ENCODE assay signal across 1 cellular context in the genomic region with DNA sequence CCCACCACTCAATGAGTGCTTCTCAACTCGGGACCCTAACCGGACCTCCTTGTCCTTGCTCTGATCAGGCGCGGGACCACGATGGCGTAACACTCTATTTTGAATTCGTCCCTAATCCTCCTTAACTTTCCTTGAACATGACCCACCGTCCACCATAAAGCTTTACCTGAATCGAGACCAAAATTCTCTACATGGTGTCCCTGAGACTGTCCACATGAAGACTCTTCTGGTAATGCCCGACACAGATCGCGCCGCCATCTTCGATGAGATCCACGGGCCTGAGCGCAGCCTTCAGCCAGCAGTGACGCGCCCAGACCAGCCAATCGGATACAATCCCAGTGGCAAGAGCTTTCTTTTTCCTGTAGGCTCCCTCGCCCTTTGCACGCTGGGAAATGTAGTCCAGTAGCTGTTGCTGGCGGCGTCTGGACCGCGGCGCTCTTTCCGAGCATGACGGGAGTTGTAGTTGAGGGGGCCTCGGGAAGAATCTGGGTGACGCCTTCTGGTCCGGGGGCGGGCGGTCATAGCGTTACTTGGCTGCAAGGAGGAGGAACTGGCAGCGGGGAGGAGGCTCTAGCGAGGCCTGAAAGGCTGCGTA.
TF ChIP-seq lines count a peak whose summit lies in the region.

A gene (minus strand): TSS at position 284 of the 595 bp plus-strand sequence. CDS start 26 bp downstream, at position 258.
A gene (plus strand): TSS at position 517 of the 595 bp plus-strand sequence. CDS start 306 bp downstream, outside the sequence.

TF ChIP-seq in K562, 482 proteins besides CTCF, POLR2A, EP300 and RAD21 (continued from another document and continues in another):
- TF ChIP-seq, protein P1, sequence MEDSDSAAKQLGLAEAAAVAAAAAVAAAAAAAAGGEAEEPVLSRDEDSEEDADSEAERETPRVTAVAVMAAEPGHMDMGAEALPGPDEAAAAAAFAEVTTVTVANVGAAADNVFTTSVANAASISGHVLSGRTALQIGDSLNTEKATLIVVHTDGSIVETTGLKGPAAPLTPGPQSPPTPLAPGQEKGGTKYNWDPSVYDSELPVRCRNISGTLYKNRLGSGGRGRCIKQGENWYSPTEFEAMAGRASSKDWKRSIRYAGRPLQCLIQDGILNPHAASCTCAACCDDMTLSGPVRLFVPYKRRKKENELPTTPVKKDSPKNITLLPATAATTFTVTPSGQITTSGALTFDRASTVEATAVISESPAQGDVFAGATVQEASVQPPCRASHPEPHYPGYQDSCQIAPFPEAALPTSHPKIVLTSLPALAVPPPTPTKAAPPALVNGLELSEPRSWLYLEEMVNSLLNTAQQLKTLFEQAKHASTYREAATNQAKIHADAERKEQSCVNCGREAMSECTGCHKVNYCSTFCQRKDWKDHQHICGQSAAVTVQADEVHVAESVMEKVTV (CRISPR knock-in tag; IDR thresholded peaks at IDR 0.05), result no peak
- TF ChIP-seq E2F3 (CRISPR knock-in tag; IDR thresholded peaks at IDR 0.05) (no peak), ILF3 (IDR thresholded peaks at IDR 0.05; ENCODE audit: borderline replicate concordance) (no peak), NCOA2 (IDR thresholded peaks at IDR 0.05; ENCODE audit: partially characterized antibody in 2 of 2) (no peak), ZNF583 (CRISPR knock-in tag; IDR thresholded peaks at IDR 0.05) (no peak), CC2D1A (IDR thresholded peaks at IDR 0.05) (no peak), RBM39 (optimal IDR thresholded peaks at IDR 0.05; ENCODE audit: low read depth, low read length) (no peak), ZBTB17 (CRISPR knock-in tag; IDR thresholded peaks at IDR 0.05) (peak; percentile 83), PRPF4 (IDR thresholded peaks at IDR 0.05; ENCODE audit: insufficient read depth, low read depth, low read length, poor library complexity, severe bottlenecking) (no peak), RBM15 (IDR thresholded peaks at IDR 0.05; ENCODE audit: insufficient read depth, low read length) (no peak), GTF2A2 (tag; IDR thresholded peaks at IDR 0.05) (no peak), GTF2F1 (IDR thresholded peaks at IDR 0.05; ENCODE audit: low read depth, low read length) (no peak; the same call in 1 of the 2 replicates), TFAM (CRISPR knock-in tag; conservative IDR thresholded peaks at IDR 0.05) (no peak), HDAC6 (IDR thresholded peaks at IDR 0.05; ENCODE audit: low read depth, low read length) (no peak), SRF (CRISPR knock-in tag; IDR thresholded peaks at IDR 0.05) (no peak), ZNF431 (CRISPR knock-in tag; IDR thresholded peaks at IDR 0.05) (0 out of 2 replicates have a peak, but pooled peaks have one; percentile 34), SIN3B (IDR thresholded peaks at IDR 0.05; ENCODE audit: low read depth) (peak; percentile 63), CHCHD3 (CRISPR knock-in tag; IDR thresholded peaks at IDR 0.05) (0 out of 2 replicates have a peak, but pooled peaks have one; percentile 4), PHF21A (IDR thresholded peaks at IDR 0.05; ENCODE audit: borderline replicate concordance, low read depth) (no peak), MECOM (CRISPR knock-in tag; IDR thresholded peaks at IDR 0.05) (no peak), PYGO2 (tag; IDR thresholded peaks at IDR 0.05) (no peak), CCAR2 (IDR thresholded peaks at IDR 0.05; ENCODE audit: low read depth, low read length) (no peak), GATAD2B (IDR thresholded peaks at IDR 0.05; ENCODE audit: borderline replicate concordance) (no peak), PURB (CRISPR knock-in tag; IDR thresholded peaks at IDR 0.05; ENCODE audit: low read depth) (no peak), SMARCB1 (IDR thresholded peaks at IDR 0.05; ENCODE audit: insufficient read length, low read depth) (no peak), STAT5A (IDR thresholded peaks at IDR 0.05; ENCODE audit: borderline replicate concordance, low read length) (no peak), CREB1 (IDR thresholded peaks at IDR 0.05) (peak; percentile 86), CREB1 (CRISPR knock-in tag; IDR thresholded peaks at IDR 0.05) (peak; percentile 87), KLF16 (IDR thresholded peaks at IDR 0.05) (no peak), ZNF717 (CRISPR knock-in tag; IDR thresholded peaks at IDR 0.05) (no peak), CBFA2T3 (IDR thresholded peaks at IDR 0.05) (no peak), TCF3 (CRISPR knock-in tag; IDR thresholded peaks at IDR 0.05) (no peak), ZNF668 (CRISPR knock-in tag; IDR thresholded peaks at IDR 0.05) (no peak), SMARCA5 (IDR thresholded peaks at IDR 0.05) (no peak), GATAD2A (IDR thresholded peaks at IDR 0.05) (no peak)
- TF ChIP-seq, protein P2, sequence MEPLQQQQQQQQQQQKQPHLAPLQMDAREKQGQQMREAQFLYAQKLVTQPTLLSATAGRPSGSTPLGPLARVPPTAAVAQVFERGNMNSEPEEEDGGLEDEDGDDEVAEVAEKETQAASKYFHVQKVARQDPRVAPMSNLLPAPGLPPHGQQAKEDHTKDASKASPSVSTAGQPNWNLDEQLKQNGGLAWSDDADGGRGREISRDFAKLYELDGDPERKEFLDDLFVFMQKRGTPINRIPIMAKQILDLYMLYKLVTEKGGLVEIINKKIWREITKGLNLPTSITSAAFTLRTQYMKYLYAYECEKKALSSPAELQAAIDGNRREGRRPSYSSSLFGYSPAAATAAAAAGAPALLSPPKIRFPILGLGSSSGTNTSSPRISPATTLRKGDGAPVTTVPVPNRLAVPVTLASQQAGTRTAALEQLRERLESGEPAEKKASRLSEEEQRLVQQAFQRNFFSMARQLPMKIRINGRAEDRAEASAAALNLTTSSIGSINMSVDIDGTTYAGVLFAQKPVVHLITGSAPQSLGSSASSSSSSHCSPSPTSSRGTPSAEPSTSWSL (CRISPR knock-in tag; IDR thresholded peaks at IDR 0.05; ENCODE audit: borderline replicate concordance), result no peak
- TF ChIP-seq, protein P3, sequence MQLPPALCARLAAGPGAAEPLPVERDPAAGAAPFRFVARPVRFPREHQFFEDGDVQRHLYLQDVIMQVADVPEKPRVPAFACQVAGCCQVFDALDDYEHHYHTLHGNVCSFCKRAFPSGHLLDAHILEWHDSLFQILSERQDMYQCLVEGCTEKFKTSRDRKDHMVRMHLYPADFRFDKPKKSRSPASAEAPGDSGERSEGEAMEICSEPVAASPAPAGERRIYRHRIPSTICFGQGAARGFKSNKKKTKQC (CRISPR knock-in tag; IDR thresholded peaks at IDR 0.05), result no peak; the same call in 1 of the 2 replicates
- TF ChIP-seq, protein P4, sequence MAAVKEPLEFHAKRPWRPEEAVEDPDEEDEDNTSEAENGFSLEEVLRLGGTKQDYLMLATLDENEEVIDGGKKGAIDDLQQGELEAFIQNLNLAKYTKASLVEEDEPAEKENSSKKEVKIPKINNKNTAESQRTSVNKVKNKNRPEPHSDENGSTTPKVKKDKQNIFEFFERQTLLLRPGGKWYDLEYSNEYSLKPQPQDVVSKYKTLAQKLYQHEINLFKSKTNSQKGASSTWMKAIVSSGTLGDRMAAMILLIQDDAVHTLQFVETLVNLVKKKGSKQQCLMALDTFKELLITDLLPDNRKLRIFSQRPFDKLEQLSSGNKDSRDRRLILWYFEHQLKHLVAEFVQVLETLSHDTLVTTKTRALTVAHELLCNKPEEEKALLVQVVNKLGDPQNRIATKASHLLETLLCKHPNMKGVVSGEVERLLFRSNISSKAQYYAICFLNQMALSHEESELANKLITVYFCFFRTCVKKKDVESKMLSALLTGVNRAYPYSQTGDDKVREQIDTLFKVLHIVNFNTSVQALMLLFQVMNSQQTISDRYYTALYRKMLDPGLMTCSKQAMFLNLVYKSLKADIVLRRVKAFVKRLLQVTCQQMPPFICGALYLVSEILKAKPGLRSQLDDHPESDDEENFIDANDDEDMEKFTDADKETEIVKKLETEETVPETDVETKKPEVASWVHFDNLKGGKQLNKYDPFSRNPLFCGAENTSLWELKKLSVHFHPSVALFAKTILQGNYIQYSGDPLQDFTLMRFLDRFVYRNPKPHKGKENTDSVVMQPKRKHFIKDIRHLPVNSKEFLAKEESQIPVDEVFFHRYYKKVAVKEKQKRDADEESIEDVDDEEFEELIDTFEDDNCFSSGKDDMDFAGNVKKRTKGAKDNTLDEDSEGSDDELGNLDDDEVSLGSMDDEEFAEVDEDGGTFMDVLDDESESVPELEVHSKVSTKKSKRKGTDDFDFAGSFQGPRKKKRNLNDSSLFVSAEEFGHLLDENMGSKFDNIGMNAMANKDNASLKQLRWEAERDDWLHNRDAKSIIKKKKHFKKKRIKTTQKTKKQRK (IDR thresholded peaks at IDR 0.05; ENCODE audit: borderline replicate concordance, low read depth, low read length), result no peak
- TF ChIP-seq, protein P5, sequence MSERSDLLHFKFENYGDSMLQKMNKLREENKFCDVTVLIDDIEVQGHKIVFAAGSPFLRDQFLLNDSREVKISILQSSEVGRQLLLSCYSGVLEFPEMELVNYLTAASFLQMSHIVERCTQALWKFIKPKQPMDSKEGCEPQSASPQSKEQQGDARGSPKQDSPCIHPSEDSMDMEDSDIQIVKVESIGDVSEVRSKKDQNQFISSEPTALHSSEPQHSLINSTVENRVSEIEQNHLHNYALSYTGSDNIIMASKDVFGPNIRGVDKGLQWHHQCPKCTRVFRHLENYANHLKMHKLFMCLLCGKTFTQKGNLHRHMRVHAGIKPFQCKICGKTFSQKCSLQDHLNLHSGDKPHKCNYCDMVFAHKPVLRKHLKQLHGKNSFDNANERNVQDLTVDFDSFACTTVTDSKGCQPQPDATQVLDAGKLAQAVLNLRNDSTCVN (CRISPR knock-in tag; IDR thresholded peaks at IDR 0.05), result no peak
- TF ChIP-seq, protein P6, sequence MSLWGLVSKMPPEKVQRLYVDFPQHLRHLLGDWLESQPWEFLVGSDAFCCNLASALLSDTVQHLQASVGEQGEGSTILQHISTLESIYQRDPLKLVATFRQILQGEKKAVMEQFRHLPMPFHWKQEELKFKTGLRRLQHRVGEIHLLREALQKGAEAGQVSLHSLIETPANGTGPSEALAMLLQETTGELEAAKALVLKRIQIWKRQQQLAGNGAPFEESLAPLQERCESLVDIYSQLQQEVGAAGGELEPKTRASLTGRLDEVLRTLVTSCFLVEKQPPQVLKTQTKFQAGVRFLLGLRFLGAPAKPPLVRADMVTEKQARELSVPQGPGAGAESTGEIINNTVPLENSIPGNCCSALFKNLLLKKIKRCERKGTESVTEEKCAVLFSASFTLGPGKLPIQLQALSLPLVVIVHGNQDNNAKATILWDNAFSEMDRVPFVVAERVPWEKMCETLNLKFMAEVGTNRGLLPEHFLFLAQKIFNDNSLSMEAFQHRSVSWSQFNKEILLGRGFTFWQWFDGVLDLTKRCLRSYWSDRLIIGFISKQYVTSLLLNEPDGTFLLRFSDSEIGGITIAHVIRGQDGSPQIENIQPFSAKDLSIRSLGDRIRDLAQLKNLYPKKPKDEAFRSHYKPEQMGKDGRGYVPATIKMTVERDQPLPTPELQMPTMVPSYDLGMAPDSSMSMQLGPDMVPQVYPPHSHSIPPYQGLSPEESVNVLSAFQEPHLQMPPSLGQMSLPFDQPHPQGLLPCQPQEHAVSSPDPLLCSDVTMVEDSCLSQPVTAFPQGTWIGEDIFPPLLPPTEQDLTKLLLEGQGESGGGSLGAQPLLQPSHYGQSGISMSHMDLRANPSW (CRISPR knock-in tag; IDR thresholded peaks at IDR 0.05), result no peak
- TF ChIP-seq, protein P7, sequence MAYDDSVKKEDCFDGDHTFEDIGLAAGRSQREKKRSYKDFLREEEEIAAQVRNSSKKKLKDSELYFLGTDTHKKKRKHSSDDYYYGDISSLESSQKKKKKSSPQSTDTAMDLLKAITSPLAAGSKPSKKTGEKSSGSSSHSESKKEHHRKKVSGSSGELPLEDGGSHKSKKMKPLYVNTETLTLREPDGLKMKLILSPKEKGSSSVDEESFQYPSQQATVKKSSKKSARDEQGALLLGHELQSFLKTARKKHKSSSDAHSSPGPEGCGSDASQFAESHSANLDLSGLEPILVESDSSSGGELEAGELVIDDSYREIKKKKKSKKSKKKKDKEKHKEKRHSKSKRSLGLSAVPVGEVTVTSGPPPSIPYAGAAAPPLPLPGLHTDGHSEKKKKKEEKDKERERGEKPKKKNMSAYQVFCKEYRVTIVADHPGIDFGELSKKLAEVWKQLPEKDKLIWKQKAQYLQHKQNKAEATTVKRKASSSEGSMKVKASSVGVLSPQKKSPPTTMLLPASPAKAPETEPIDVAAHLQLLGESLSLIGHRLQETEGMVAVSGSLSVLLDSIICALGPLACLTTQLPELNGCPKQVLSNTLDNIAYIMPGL (CRISPR knock-in tag; IDR thresholded peaks at IDR 0.05), result no peak
- TF ChIP-seq, protein P8, sequence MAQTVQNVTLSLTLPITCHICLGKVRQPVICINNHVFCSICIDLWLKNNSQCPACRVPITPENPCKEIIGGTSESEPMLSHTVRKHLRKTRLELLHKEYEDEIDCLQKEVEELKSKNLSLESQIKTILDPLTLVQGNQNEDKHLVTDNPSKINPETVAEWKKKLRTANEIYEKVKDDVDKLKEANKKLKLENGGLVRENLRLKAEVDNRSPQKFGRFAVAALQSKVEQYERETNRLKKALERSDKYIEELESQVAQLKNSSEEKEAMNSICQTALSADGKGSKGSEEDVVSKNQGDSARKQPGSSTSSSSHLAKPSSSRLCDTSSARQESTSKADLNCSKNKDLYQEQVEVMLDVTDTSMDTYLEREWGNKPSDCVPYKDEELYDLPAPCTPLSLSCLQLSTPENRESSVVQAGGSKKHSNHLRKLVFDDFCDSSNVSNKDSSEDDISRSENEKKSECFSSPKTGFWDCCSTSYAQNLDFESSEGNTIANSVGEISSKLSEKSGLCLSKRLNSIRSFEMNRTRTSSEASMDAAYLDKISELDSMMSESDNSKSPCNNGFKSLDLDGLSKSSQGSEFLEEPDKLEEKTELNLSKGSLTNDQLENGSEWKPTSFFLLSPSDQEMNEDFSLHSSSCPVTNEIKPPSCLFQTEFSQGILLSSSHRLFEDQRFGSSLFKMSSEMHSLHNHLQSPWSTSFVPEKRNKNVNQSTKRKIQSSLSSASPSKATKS (CRISPR knock-in tag; IDR thresholded peaks at IDR 0.05), result no peak
- TF ChIP-seq, protein P9, sequence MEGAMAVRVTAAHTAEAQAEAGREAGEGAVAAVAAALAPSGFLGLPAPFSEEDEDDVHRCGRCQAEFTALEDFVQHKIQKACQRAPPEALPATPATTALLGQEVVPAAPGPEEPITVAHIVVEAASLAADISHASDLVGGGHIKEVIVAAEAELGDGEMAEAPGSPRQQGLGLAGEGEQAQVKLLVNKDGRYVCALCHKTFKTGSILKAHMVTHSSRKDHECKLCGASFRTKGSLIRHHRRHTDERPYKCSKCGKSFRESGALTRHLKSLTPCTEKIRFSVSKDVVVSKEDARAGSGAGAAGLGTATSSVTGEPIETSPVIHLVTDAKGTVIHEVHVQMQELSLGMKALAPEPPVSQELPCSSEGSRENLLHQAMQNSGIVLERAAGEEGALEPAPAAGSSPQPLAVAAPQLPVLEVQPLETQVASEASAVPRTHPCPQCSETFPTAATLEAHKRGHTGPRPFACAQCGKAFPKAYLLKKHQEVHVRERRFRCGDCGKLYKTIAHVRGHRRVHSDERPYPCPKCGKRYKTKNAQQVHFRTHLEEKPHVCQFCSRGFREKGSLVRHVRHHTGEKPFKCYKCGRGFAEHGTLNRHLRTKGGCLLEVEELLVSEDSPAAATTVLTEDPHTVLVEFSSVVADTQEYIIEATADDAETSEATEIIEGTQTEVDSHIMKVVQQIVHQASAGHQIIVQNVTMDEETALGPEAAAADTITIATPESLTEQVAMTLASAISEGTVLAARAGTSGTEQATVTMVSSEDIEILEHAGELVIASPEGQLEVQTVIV (CRISPR knock-in tag; IDR thresholded peaks at IDR 0.05; ENCODE audit: borderline replicate concordance), result no peak
